Comparison of ENCODE assay signal across 24 cellular contexts in genomic region chr5:139897982-139898381, GRCh38.
"Had no signal": no experiment of that assay in that cellular context is flagged by ENCODE, and none has a peak within 500 bp of the region (broad histone marks: within the 10 kb centered on the region; RNA-seq: fewer than 3 reads in every experiment).

No MANE protein-coding gene starts in this region.

- H3K27ac ChIP-seq: colonic mucosa, epithelial cell of prostate, esophagus squamous epithelium, gastroesophageal sphincter, heart right ventricle, left lung, lower lobe of right lung had no signal

- H3K36me3 ChIP-seq: colonic mucosa, esophagus squamous epithelium, gastroesophageal sphincter, heart right ventricle, left lung, lower lobe of right lung had no signal

- H3K9me3 ChIP-seq: colonic mucosa, esophagus squamous epithelium, gastroesophageal sphincter, heart right ventricle, left lung, lower lobe of right lung had no signal

- H3K4me3 ChIP-seq: colonic mucosa, esophagus squamous epithelium, gastroesophageal sphincter, heart right ventricle, left lung, lower lobe of right lung had no signal

- H3K27ac Mint-ChIP-seq: dendritic cell treated with granulocyte-macrophage colony-stimulating factor and Interleukin-4, amounts not matched to agents 40 ng/mL and 50 ng/mL, for 4 days; endodermal cell had no signal

- FAIRE-seq: endometrium, frontal cortex, islet of Langerhans, keratinocyte had no signal

- DNase-seq: colonic mucosa; cortex of kidney; effector CD8-positive, alpha-beta T cell; erythroblast; esophagus squamous epithelium; foreskin fibroblast; heart right ventricle; hippocampal formation; left cardiac atrium; left ventricle myocardium superior; lower lobe of right lung; mesenchymal stem cell; midbrain had no signal

- H3K9me3 Mint-ChIP-seq: dendritic cell treated with granulocyte-macrophage colony-stimulating factor and Interleukin-4, amounts not matched to agents 40 ng/mL and 50 ng/mL, for 4 days; effector memory CD8-positive, alpha-beta T cell; endodermal cell had no signal

- ATAC-seq: esophagus mucosa, gastroesophageal sphincter, heart right ventricle, left cardiac atrium, left lung, left ventricle myocardium superior, lower lobe of right lung had no signal

- H3K4me3 Mint-ChIP-seq: dendritic cell treated with granulocyte-macrophage colony-stimulating factor and Interleukin-4, amounts not matched to agents 40 ng/mL and 50 ng/mL, for 4 days; endodermal cell had no signal

- H3K4me1 ChIP-seq: colonic mucosa, left lung had no signal
